19 cellular contexts compared by ENCODE assay signal in the genomic region with DNA sequence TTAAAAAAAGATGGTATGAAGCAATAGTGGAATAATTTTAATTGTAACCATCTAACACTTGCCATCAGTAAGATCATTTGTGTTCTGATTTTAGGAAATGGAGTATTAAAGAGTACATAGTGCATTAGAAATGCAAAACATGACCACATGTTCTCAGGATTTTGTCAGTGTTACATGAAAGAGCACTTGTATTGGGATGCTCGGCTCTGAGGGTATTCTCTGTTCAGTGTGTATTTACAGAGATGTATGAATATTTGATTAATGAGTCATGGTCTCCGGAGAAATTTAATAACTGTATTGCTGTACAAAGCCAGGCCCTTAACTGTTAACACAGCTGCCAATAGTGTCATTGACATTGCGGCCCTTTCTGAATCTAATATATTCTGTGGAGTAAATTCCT.
DNase-seq lines count a peak whose midpoint lies in the region; ATAC-seq, FAIRE-seq and TF ChIP-seq lines count a peak whose summit lies in the region.
"Had no signal": no experiment of that assay in that cellular context is flagged by ENCODE, and none has a peak within 500 bp of the region (broad histone marks: within the 10 kb centered on the region; RNA-seq: fewer than 3 reads in every experiment).

No MANE protein-coding gene starts in this region.

- H3K27me3 Mint-ChIP-seq in mesothelial cell of epicardium (ENCODE audit: low read depth) = peaks cover 33% of the 10 kb centered on the region

- no peak for FAIRE-seq in urothelium cell line (lab: Jason Lieb, UNC)
- FAIRE-seq: A204.1, RCC 7860 had no signal

- DNase-seq in NCI-H2196 (lab: John Stamatoyannopoulos, UW; ENCODE audit: unreplicated experiment) = peak; percentile 4
- no peak for DNase-seq in NCI-H2196 treated with DMSO at 0.1 percent for 48 hours (lab: John Stamatoyannopoulos, UW; ENCODE audit: unreplicated experiment)
- peak; percentile 90 for DNase-seq in SK-MEL-5 (ENCODE audit: low read depth, low spot score)
- peak; percentile 47 for DNase-seq in globus pallidus (ENCODE audit: low spot score)
- peak; percentile 11 for DNase-seq in urothelium cell line (ENCODE audit: low spot score)
- no peak for DNase-seq in mesothelial cell of epicardium (ENCODE audit: low spot score in 2 of 2, unreplicated experiment in 2 of 2)
- DNase-seq: activated CD4-positive, alpha-beta T cell treated with anti-CD3 and anti-CD28 coated beads, Interleukin-2, amount 10 ng/mL, durations not matched to agents 24 days and 14 days; activated naive CD4-positive, alpha-beta T cell; DMS 273 treated with DMSO at 0.1 percent for 48 hours; GOT3; IMR-90; NCI-H2107; stimulated activated naive B cell treated with anti-CD40 and anti-IgM and Interleukin-4, amounts not matched to agents 10 μg/mL and 1 μg/mL and 100 μg/mL, for 72 hours; transverse colon had no signal

- H3K36me3 Mint-ChIP-seq in mesothelial cell of epicardium = no peaks in the 10 kb centered on the region
- H3K36me3 Mint-ChIP-seq: neural progenitor cell; stimulated activated naive B cell treated with anti-CD40 and anti-IgM and Interleukin-4, amounts not matched to agents 10 μg/mL and 1 μg/mL and 100 μg/mL, for 72 hours had no signal

- H3K4me3 Mint-ChIP-seq in mesothelial cell of epicardium = no peak overlapping the region
- H3K4me3 Mint-ChIP-seq: activated CD4-positive, alpha-beta T cell treated with anti-CD3 and anti-CD28 coated beads, Interleukin-2, amount 10 ng/mL, durations not matched to agents 24 days and 14 days; neural progenitor cell; stimulated activated naive B cell treated with anti-CD40 and anti-IgM and Interleukin-4, amounts not matched to agents 10 μg/mL and 1 μg/mL and 100 μg/mL, for 72 hours had no signal

- H3K4me1 Mint-ChIP-seq in mesothelial cell of epicardium = no peaks in the 10 kb centered on the region
- H3K4me1 Mint-ChIP-seq: activated CD4-positive, alpha-beta T cell treated with anti-CD3 and anti-CD28 coated beads, Interleukin-2, amount 10 ng/mL, durations not matched to agents 24 days and 14 days; neural progenitor cell had no signal

- H3K27ac Mint-ChIP-seq in mesothelial cell of epicardium = no peak overlapping the region
- H3K27ac Mint-ChIP-seq: activated CD4-positive, alpha-beta T cell treated with anti-CD3 and anti-CD28 coated beads, Interleukin-2, amount 10 ng/mL, durations not matched to agents 24 days and 14 days; neural progenitor cell; stimulated activated naive B cell treated with anti-CD40 and anti-IgM and Interleukin-4, amounts not matched to agents 10 μg/mL and 1 μg/mL and 100 μg/mL, for 72 hours had no signal

- ATAC-seq in HG02763 (IDR thresholded peaks at IDR 0.05; ENCODE audit: unreplicated experiment) = no peak
- ATAC-seq in GM19395 (IDR thresholded peaks at IDR 0.05; ENCODE audit: unreplicated experiment) = no peak
- ATAC-seq: stimulated activated naive B cell treated with anti-CD40 and anti-IgM and Interleukin-4, amounts not matched to agents 10 μg/mL and 1 μg/mL and 100 μg/mL, for 72 hours had no signal

- TF ChIP-seq CTCF in mesothelial cell of epicardium (IDR thresholded peaks at IDR 0.05; ENCODE audit: unreplicated experiment) = no peak

- peaks cover 17% of the 10 kb centered on the region for H3K9me3 Mint-ChIP-seq in mesothelial cell of epicardium
- H3K9me3 Mint-ChIP-seq: activated CD4-positive, alpha-beta T cell treated with anti-CD3 and anti-CD28 coated beads, Interleukin-2, amount 10 ng/mL, durations not matched to agents 24 days and 14 days; neural progenitor cell; stimulated activated naive B cell treated with anti-CD40 and anti-IgM and Interleukin-4, amounts not matched to agents 10 μg/mL and 1 μg/mL and 100 μg/mL, for 72 hours had no signal

- in situ Hi-C loops in SK-MEL-5 (cut with HindIII; ENCODE audit: low pct_unique_long_range_greater_than_20kb, low sequenced_read_pairs) = no loop called here

Comparison
In these comparisons a context has a peak if more than half of its experiments do, and no peak if none do; other contexts are left out.
1. DNase-seq: peak in NCI-H2196 (single experiment), SK-MEL-5 (single experiment), globus pallidus (single experiment) and urothelium cell line (single experiment); none in NCI-H2196 treated with DMSO at 0.1 percent for 48 hours (single experiment) and mesothelial cell of epicardium (0 of 2).